25 cellular contexts compared by ENCODE assay signal in the genomic region with DNA sequence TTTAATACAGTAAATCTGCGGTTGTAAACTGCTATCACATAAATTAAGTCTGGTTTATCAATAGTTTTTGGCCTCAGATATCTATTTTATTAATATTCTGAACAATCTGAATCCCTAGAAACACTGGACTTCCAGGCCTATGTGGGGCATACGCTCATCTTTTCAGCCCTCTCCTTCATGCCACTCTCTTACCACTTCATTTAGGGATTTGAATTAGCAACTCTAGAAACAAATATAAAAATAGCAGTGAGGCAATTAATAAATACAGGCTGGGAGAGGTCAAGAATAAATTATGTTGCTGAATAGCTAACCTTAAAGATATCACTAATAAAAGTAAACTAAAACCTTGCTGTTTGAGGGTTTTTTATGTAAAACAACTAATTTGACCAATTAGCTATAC.
"Had no signal": no experiment of that assay in that cellular context is flagged by ENCODE, and none has a peak within 500 bp of the region (broad histone marks: within the 10 kb centered on the region; RNA-seq: fewer than 3 reads in every experiment).

No MANE protein-coding gene starts in this region.

- H3K9me3 ChIP-seq: neutrophil, pancreas, prostate gland, right lobe of liver, spleen, suprapubic skin, testis, tibial artery, transverse colon, upper lobe of right lung, uterus had no signal

- H3K4me3 ChIP-seq: pancreas, prostate gland, right lobe of liver, spleen, suprapubic skin, testis, tibial artery, transverse colon, upper lobe of right lung, uterus had no signal

- H3K27me3 ChIP-seq: neutrophil, pancreas, right lobe of liver, spleen, suprapubic skin, testis, tibial artery, transverse colon, upper lobe of right lung, uterus had no signal

- DNase-seq: naive B cell; naive thymus-derived CD8-positive, alpha-beta T cell; nucleus accumbens; pancreas; right cardiac atrium; right lobe of liver; spleen; stimulated activated CD4-positive, alpha-beta T cell treated with anti-CD3 and anti-CD28 coated beads, Interleukin-12 subunit alpha, Interleukin-12 subunit beta, amount 100 ng/mL, for 4 hours; stimulated activated CD4-positive, alpha-beta T cell treated with anti-CD3 and anti-CD28 coated beads, Interleukin-1b, Interleukin-23, amount 100 ng/mL, for 48 hours; stimulated activated CD4-positive, alpha-beta T cell treated with anti-CD3 and anti-CD28 coated beads, Interleukin-4, amount 100 ng/mL, for 1 hour; stimulated activated CD4-positive, alpha-beta T cell treated with anti-CD3 and anti-CD28 coated beads, Interleukin-4, amount 100 ng/mL, for 4 hours; stimulated activated CD8-positive, alpha-beta memory T cell treated with anti-CD3 and anti-CD28 coated beads, Interleukin-4, amount 100 ng/mL, for 48 hours; stimulated activated naive CD4-positive, alpha-beta T cell; stimulated activated naive CD8-positive, alpha-beta T cell treated with anti-CD3 and anti-CD28 coated beads, Interleukin-15, amount 100 ng/mL, for 72 hours; stimulated activated naive CD8-positive, alpha-beta T cell treated with anti-CD3 and anti-CD28 coated beads, Interleukin-15, Interleukin-2, amounts not matched to agents 100 U/mL and 50 U/mL, for 24 hours; testis; tibial artery; transverse colon; upper lobe of right lung; uterus had no signal

- H3K27ac ChIP-seq: neutrophil, pancreas, prostate gland, right lobe of liver, spleen, suprapubic skin, testis, tibial artery, transverse colon, upper lobe of right lung, uterus had no signal

- H3K36me3 ChIP-seq: neutrophil, pancreas, prostate gland, right lobe of liver, spleen, suprapubic skin, tibial artery, transverse colon, upper lobe of right lung, uterus had no signal

- ATAC-seq: naive thymus-derived CD8-positive, alpha-beta T cell; natural killer cell treated with Interleukin-12 subunit alpha and Interleukin-12 subunit beta and Interleukin-15 and Interleukin-18, amount 100 ng/mL, for 72 hours; pancreas; right cardiac atrium; right lobe of liver; stimulated activated memory B cell treated with anti-CD40 and anti-IgM and Interleukin-4, amounts not matched to agents 10 μg/mL and 1 μg/mL and 100 μg/mL, for 72 hours; stimulated activated naive CD8-positive, alpha-beta T cell treated with anti-CD3 and anti-CD28 coated beads, Interleukin-15, amount 100 ng/mL, for 72 hours; stimulated activated naive CD8-positive, alpha-beta T cell treated with anti-CD3 and anti-CD28 coated beads, Interleukin-15, Interleukin-2, amounts not matched to agents 100 U/mL and 50 U/mL, for 24 hours; upper lobe of right lung had no signal

- H3K4me1 ChIP-seq: pancreas, prostate gland, right lobe of liver, spleen, testis, transverse colon, upper lobe of right lung, uterus had no signal
